Comparison of ENCODE assay signal across 8 cellular contexts in genomic region chr2:203688798-203689197, GRCh38. TPM values are rescaled to one million over a fixed set of nuclear protein-coding genes. Genes with fewer than 3 reads are reported as not detected.
DNase-seq lines count a peak whose midpoint lies in the region; ATAC-seq and TF ChIP-seq lines count a peak whose summit lies in the region.

No MANE protein-coding gene starts in this region.

- dilution Hi-C loops in mammary epithelial cell (cut with HindIII; ENCODE audit: low sequenced_read_pairs) = loop anchor here (5.0 kb wide), 1 partner anchor 156 kb away; no protein-coding TSS in a partner anchor

- H3K4me3 ChIP-seq in mammary epithelial cell (replicated peaks in 1 of 3; ENCODE audit: insufficient read depth in 1 of 3, low read depth in 2 of 3, low read length in 3 of 3) = no peak overlapping the region

- H3K9me3 Mint-ChIP-seq in activated naive CD4-positive, alpha-beta T cell treated with anti-CD3 and anti-CD28 coated beads for 36 hours = no peaks in the 10 kb centered on the region

- BruUV-seq in mammary epithelial cell (replicated peaks; lab: Mats Ljungman, UMichigan) = no TSS peak

- H2AFZ ChIP-seq in mammary epithelial cell (ENCODE audit: low read depth, low read length) = no peak overlapping the region

- no peak overlapping the region for H3K27ac ChIP-seq in mammary epithelial cell (ENCODE audit: insufficient read depth, low read depth, low read length)

- no peak overlapping the region for H3K27ac Mint-ChIP-seq in activated naive CD4-positive, alpha-beta T cell treated with anti-CD3 and anti-CD28 coated beads for 36 hours

- peaks cover 40% of the 10 kb centered on the region for H3K4me1 ChIP-seq in mammary epithelial cell (ENCODE audit: insufficient read depth, low read length)

- H3K27me3 Mint-ChIP-seq in activated naive CD4-positive, alpha-beta T cell treated with anti-CD3 and anti-CD28 coated beads for 36 hours (ENCODE audit: low read depth) = no peaks in the 10 kb centered on the region

- intact Hi-C loops in mammary epithelial cell (cut with micrococcal nuclease) = no loop called here
- intact Hi-C loops in posterior vena cava (cut with DNase I) = loop anchor here in 1 of 2 donors (10.0 kb wide), 1 partner anchor 104 kb away; no protein-coding TSS in a partner anchor
- intact Hi-C loops in activated naive CD4-positive, alpha-beta T cell treated with anti-CD3 and anti-CD28 coated beads for 36 hours (cut with micrococcal nuclease) = no loop called here

- H3K4me2 ChIP-seq in mammary epithelial cell (ENCODE audit: insufficient read depth, low read depth, low read length) = no peak overlapping the region

- in situ Hi-C loops in mammary epithelial cell (cut with MboI; ENCODE audit: low sequenced_read_pairs in 2 of 2) = loop anchor here in 1 of 2 donors (10.0 kb wide), 1 partner anchor 96 kb away; no protein-coding TSS in a partner anchor

- no peaks in the 10 kb centered on the region for H3K79me2 ChIP-seq in mammary epithelial cell (ENCODE audit: insufficient read depth, low read length)

- ATAC-seq in GM19397 (IDR thresholded peaks at IDR 0.05; ENCODE audit: unreplicated experiment) (peak; percentile 65), HG03280 (IDR thresholded peaks at IDR 0.05; ENCODE audit: unreplicated experiment) (peak; percentile 57)

- no peaks in the 10 kb centered on the region for H3K9me3 ChIP-seq in mammary epithelial cell (replicated peaks; ENCODE audit: insufficient read depth, low read length)

- no peaks in the 10 kb centered on the region for H4K20me1 ChIP-seq in mammary epithelial cell (ENCODE audit: insufficient read depth, low read length)

- WGBS in mammary epithelial cell (ENCODE audit: low coverage, missing lambda C conversion rate) = 95% methylated on average over 4 of the region's 4 CpGs

- no peak overlapping the region for H3K9ac ChIP-seq in mammary epithelial cell (ENCODE audit: insufficient read depth, low read length)

- CTCF ChIA-PET in mammary epithelial cell (lab: Charles Lee; ENCODE audit: low non-redundant PET) = no interaction called here
- CTCF ChIA-PET in activated naive CD4-positive, alpha-beta T cell treated with anti-CD3 and anti-CD28 coated beads for 36 hours (lab: Charles Lee) = interaction anchor here (0.7 to 0.8 kb wide), 2 partner anchors 108 to 126 kb away, joined by 3 read pairs; no protein-coding TSS in a partner anchor

- no peaks in the 10 kb centered on the region for H3K27me3 ChIP-seq in mammary epithelial cell (ENCODE audit: insufficient read depth, low read length)

- no peaks in the 10 kb centered on the region for H3K36me3 Mint-ChIP-seq in activated naive CD4-positive, alpha-beta T cell treated with anti-CD3 and anti-CD28 coated beads for 36 hours (ENCODE audit: low read depth)

- H3K4me3 Mint-ChIP-seq in activated naive CD4-positive, alpha-beta T cell treated with anti-CD3 and anti-CD28 coated beads for 36 hours = no peak overlapping the region

- H3K36me3 ChIP-seq in mammary epithelial cell (ENCODE audit: insufficient read depth, low read length) = no peaks in the 10 kb centered on the region

- TF ChIP-seq CTCF in mammary epithelial cell (conservative IDR thresholded peaks at IDR 0.05 in 1 of 2, IDR thresholded peaks at IDR 0.05 in 1 of 2; ENCODE audit: extremely low read depth in 1 of 2, insufficient read depth in 1 of 2, low read depth in 1 of 2, low read length in 2 of 2) = no peak

- peaks cover 14% of the 10 kb centered on the region for H3K4me1 Mint-ChIP-seq in activated naive CD4-positive, alpha-beta T cell treated with anti-CD3 and anti-CD28 coated beads for 36 hours (ENCODE audit: low read depth)

- DNase-seq in A172 (ENCODE audit: low spot score) (peak; percentile 60), mammary epithelial cell (peak; percentile 5), posterior vena cava (ENCODE audit: low spot score) (peak; percentile 86), NCI-H69 (lab: John Stamatoyannopoulos, UW) (no peak), NCI-H82 (lab: John Stamatoyannopoulos, UW) (no peak)
- DNase-seq in activated naive CD4-positive, alpha-beta T cell treated with anti-CD3 and anti-CD28 coated beads for 36 hours = no peak

RNA-seq across cellular contexts. Expression of gene CD28, which starts 17.6 kb away (rescaled TPM):
- 0.19 TPM in 1 of 2 replicates, not detected in the other for total RNA-seq in A172 (2014; rRNA removed; shearing (Covaris generic))
- total RNA-seq in mammary epithelial cell (not detected), posterior vena cava (1 to 10 TPM; 3.8 to 6.3 TPM)
- not detected for polyA plus RNA-seq in mammary epithelial cell
- polyA minus RNA-seq in mammary epithelial cell = not detected
- 100 to 1,000 TPM; 165 to 167 TPM for total RNA-seq in activated naive CD4-positive, alpha-beta T cell treated with anti-CD3 and anti-CD28 coated beads for 36 hours

Comparison
In these comparisons a context has a peak if more than half of its experiments do, and no peak if none do; other contexts are left out.
1. DNase-seq: peak in A172 (single experiment), mammary epithelial cell (single experiment) and posterior vena cava (single experiment); none in activated naive CD4-positive, alpha-beta T cell treated with anti-CD3 and anti-CD28 coated beads for 36 hours (single experiment), NCI-H69 (single experiment) and NCI-H82 (single experiment).
2. RNA of gene CD28, which starts 17.6 kb away (total RNA-seq): 165 to 167 TPM in activated naive CD4-positive, alpha-beta T cell treated with anti-CD3 and anti-CD28 coated beads for 36 hours; 3.8 to 6.3 TPM in posterior vena cava, 0.19 TPM in A172 and not detected in mammary epithelial cell; every median in the first group is over 10 times any median in the second.